ENCODE assay signal across 8 cellular contexts in the genomic region with DNA sequence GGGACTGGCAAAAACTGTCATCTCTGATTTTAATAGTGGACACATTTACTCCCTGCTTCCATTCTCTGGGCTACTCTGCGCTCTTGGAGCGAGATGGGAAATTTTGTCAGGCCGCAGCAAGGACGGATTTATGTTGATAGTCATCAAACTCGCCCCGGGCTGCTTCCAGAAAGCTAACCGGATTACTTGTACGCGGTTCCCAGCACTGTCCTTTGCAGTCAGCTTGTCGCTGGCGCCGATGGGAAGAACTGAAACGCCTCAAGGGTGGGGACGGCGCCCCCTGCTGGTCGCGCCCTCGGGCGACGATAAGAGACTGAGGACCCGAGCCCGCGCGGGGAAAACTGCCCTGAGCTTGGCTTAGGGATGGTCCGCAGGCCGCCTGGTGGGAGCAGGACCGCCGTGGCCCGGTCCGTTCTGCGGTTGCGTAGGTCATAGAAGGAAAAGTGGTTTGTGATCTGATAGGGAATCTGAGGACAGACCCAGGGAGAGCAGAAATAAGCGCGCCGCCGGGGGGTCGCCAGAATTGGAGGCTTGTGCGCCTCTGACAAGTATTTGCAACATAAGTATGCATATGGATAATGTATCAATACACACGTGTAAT. TPM values are rescaled to one million over a fixed set of nuclear protein-coding genes. Genes with fewer than 3 reads are reported as not detected.
A peak's percentile ranks its signal among the peaks of the same experiment; 100 is the strongest.
DNase-seq lines count a peak whose midpoint lies in the region; ATAC-seq, FAIRE-seq and TF ChIP-seq lines count a peak whose summit lies in the region.

No MANE protein-coding gene starts in this region.

- peaks cover 5% of the 10 kb centered on the region for H3K36me3 ChIP-seq in bronchial epithelial cell (ENCODE audit: control insufficient read depth, insufficient read depth, low read length)
- peaks cover 4 to 7% of the 10 kb centered on the region in 2 donors for H3K36me3 ChIP-seq in small intestine (ENCODE audit: control insufficient read depth in 2 of 2, insufficient read depth in 2 of 2, low read length in 2 of 2)

- H3K9me3 Mint-ChIP-seq in immature natural killer cell = no peaks in the 10 kb centered on the region

- 0 to 1% (median 1%) methylated on average over 39 of the region's 39 CpGs for whole genome bisulfite sequencing in small intestine, 3 donors

- ATAC-seq in GM18520 (IDR thresholded peaks at IDR 0.05; ENCODE audit: unreplicated experiment) = peak; percentile 47
- peak; percentile 64 for ATAC-seq in HG03095 (IDR thresholded peaks at IDR 0.05; ENCODE audit: unreplicated experiment)

- no peak overlapping the region for H3K4me3 Mint-ChIP-seq in immature natural killer cell

- no peaks in the 10 kb centered on the region for H3K9me3 ChIP-seq in small intestine (ENCODE audit: control insufficient read depth, low read depth)

- TF ChIP-seq CTCF in VCaP (conservative IDR thresholded peaks at IDR 0.05) (peak; percentile 98), bronchial epithelial cell (IDR thresholded peaks at IDR 0.05; ENCODE audit: insufficient read depth, low read length, severe bottlenecking) (peak; percentile 95)

- H3K27me3 Mint-ChIP-seq in immature natural killer cell (ENCODE audit: low read depth in 3 of 3) = peaks cover 7 to 22% (median 16%) of the 10 kb centered on the region in 3 donors

- H3K27ac ChIP-seq in VCaP (peak overlapping the region; percentile 86), small intestine (ENCODE audit: low read depth in 1 of 2, low read length in 1 of 2) (peak overlapping the region in 1 of 2 donors; percentile 78)

- H3K27me3 ChIP-seq in bronchial epithelial cell (ENCODE audit: control insufficient read depth, insufficient read depth, low read length) (no peaks in the 10 kb centered on the region), small intestine (ENCODE audit: control insufficient read depth in 2 of 2, insufficient read depth in 2 of 2, low read length in 2 of 2) (peaks cover 0 to 2% of the 10 kb centered on the region in 2 donors)

- peaks cover 2 to 5% of the 10 kb centered on the region in 2 donors for H3K4me1 ChIP-seq in small intestine (ENCODE audit: control insufficient read depth in 2 of 2, insufficient read depth in 1 of 2, low read depth in 1 of 2, low read length in 1 of 2)

- H3K36me3 Mint-ChIP-seq in immature natural killer cell = peaks cover 0 to 15% (median 13%) of the 10 kb centered on the region in 3 donors

- H3K4me1 Mint-ChIP-seq in immature natural killer cell = peaks cover 0 to 13% of the 10 kb centered on the region in 2 donors

- FAIRE-seq in A204.1 (lab: Jason Lieb, UNC) (peak; percentile 37), bronchial epithelial cell (lab: Jason Lieb, UNC) (no peak), small intestine (lab: Jason Lieb, UNC) (no peak)

- DNase-seq in NCI-H2171 (lab: John Stamatoyannopoulos, UW) (peak; percentile 82), bronchial epithelial cell (ENCODE audit: low read depth) (peak; percentile 64), immature natural killer cell (peak; percentile 79 to 82 (median 80)), small intestine (peak; percentile 87)

- H3K27ac Mint-ChIP-seq in immature natural killer cell = no peak overlapping the region

- H3K4me3 ChIP-seq in bronchial epithelial cell (ENCODE audit: low read depth, low read length) (peak overlapping the region; percentile 98), small intestine (ENCODE audit: low read depth in 1 of 2, low read length in 2 of 2) (peak overlapping the region in 1 of 2 donors; percentile 48)

RNA-seq across cellular contexts. Expression of a gene that starts 1.0 kb away (rescaled TPM):
- 16.1 and 16.8 TPM in 2 replicates for total RNA-seq in bronchial epithelial cell
- polyA plus RNA-seq in immature natural killer cell (10 to 100 TPM; 44.5 to 81.1 (median 63.6) TPM), small intestine (10 to 100 TPM; 17.4 to 20.9 (median 18.1) TPM)

RNA-seq across cellular contexts. Expression of a gene that starts 57.6 kb away (rescaled TPM):
- total RNA-seq in bronchial epithelial cell = 59.5 and 94.0 TPM in 2 replicates
- 100 to 1,000 TPM; 140 to 232 (median 209) TPM for polyA plus RNA-seq in immature natural killer cell
- polyA plus RNA-seq in small intestine = 10 to 100 TPM; 47.0 to 62.7 (median 56.2) TPM
